18 cellular contexts compared by ENCODE assay signal in the genomic region with DNA sequence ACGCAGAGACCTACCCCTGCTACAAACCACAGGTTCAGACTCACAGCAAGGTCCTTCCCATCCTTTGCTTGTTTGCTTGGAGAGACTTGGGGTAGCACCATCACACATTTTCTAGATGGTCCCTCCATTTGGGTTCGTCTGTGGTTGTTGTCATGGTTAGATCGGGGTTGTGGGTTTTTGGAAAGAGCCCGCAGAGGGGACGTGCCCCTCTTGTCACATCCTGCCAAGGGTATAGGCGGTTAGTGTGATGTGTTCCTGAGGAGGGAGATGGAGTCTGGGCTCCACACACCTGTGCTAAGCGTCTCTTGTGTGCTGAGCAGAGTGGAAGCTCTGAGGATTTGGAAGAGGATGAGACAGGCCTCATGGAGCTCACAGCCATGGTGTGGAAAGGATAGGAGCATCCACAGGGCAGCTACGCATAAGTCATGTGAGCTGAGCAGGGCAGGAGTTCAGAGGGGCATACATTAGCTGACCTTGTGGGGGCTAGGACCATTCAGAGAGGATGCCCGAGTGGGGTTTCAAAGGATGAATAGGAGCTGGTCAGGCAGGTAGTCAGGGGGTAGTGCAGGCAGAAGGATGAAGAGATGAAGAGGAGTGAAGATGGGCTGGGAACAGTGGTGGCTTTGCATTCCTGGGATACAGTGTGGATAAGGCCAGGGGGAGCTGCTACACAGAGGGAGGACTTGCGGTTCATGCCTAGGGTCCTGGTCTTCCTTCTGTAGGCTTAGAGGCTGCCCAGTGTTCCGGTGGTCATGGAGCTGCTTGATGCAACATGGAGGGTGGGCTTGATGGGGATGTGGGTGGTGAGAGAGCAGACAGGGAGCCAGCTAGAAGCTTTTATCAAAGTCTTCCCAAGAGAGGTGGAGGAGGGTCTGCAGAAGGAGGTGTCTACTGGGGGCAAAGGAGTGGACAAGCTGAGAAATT.
DNase-seq lines count a peak whose midpoint lies in the region; ATAC-seq and TF ChIP-seq lines count a peak whose summit lies in the region.
"Had no signal": no experiment of that assay in that cellular context is flagged by ENCODE, and none has a peak within 500 bp of the region (broad histone marks: within the 10 kb centered on the region; RNA-seq: fewer than 3 reads in every experiment).

No MANE protein-coding gene starts in this region.

- TF ChIP-seq RAD21 in SK-N-SH (IDR thresholded peaks at IDR 0.05; ENCODE audit: low read length), result no peak

- H3K36me3 ChIP-seq in SK-N-SH (replicated peaks in 1 of 2; ENCODE audit: control insufficient read depth in 1 of 2, insufficient read depth in 2 of 2, low read length in 1 of 2), result no peaks in the 10 kb centered on the region

- CTCF ChIA-PET in SK-N-SH (lab: Yijun Ruan, JAX), result no interaction called here

- TF ChIP-seq EP300 in SK-N-SH (IDR thresholded peaks at IDR 0.05; ENCODE audit: borderline replicate concordance in 1 of 2, low read depth in 1 of 2, low read length in 1 of 2), result no peak

- H3K36me3 Mint-ChIP-seq in neural crest cell (ENCODE audit: low read depth), result no peaks in the 10 kb centered on the region
- no peaks in the 10 kb centered on the region for H3K36me3 Mint-ChIP-seq in type B pancreatic cell
- H3K36me3 Mint-ChIP-seq: CD4-positive, CD25-positive, alpha-beta regulatory T cell had no signal

- H3K4me1 ChIP-seq in SK-N-SH (ENCODE audit: control insufficient read depth in 1 of 2, insufficient read depth in 2 of 2, low read depth in 1 of 2, low read length in 1 of 2), result peaks cover 0 to 6% of the 10 kb centered on the region in 2 experiments; a peak in 1 of 4 replicates
- H3K4me1 ChIP-seq: Caco-2 had no signal

- H3K27ac Mint-ChIP-seq in neural crest cell (ENCODE audit: unreplicated experiment) (peak overlapping the region; percentile 85), type B pancreatic cell (peak overlapping the region; percentile 21)
- H3K27ac Mint-ChIP-seq: CD4-positive, CD25-positive, alpha-beta regulatory T cell had no signal

- no peaks in the 10 kb centered on the region for H3K79me2 ChIP-seq in SK-N-SH (ENCODE audit: insufficient read depth)

- DNase-seq in Jurkat, Clone E6-1 (ENCODE audit: low read depth, low spot score), result peak; percentile 73
- peak; percentile 32 for DNase-seq in ecto neural progenitor cell (ENCODE audit: low spot score)
- no peak for DNase-seq in neural crest cell (ENCODE audit: low read depth, low spot score)
- DNase-seq in type B pancreatic cell (ENCODE audit: extremely low spot score, unreplicated experiment), result peak; percentile 49
- no peak for DNase-seq in SK-N-SH
- DNase-seq: Caco-2; CD4-positive, CD25-positive, alpha-beta regulatory T cell; IMR-90; NCI-H1105; NCI-H187; NCI-H345; NCI-H69; NK-92 treated with Interleukin-12 subunit alpha and Interleukin-12 subunit beta, amount 100 ng/mL, for 24 hours; OCI-M1; RPMI8226 had no signal

- TF ChIP-seq CTCF in neural crest cell (conservative IDR thresholded peaks at IDR 0.05), result no peak
- TF ChIP-seq CTCF in type B pancreatic cell (conservative IDR thresholded peaks at IDR 0.05), result no peak
- no peak for TF ChIP-seq CTCF in SK-N-SH (IDR thresholded peaks at IDR 0.05)

- no peak overlapping the region for H3K4me2 ChIP-seq in SK-N-SH

- H3K27me3 Mint-ChIP-seq in neural crest cell (ENCODE audit: low read depth) (no peaks in the 10 kb centered on the region), type B pancreatic cell (peaks cover 8% of the 10 kb centered on the region)
- H3K27me3 Mint-ChIP-seq: CD4-positive, CD25-positive, alpha-beta regulatory T cell had no signal

- H3K9me2 ChIP-seq in SK-N-SH, result no peaks in the 10 kb centered on the region

- H3K9me3 Mint-ChIP-seq in neural crest cell (no peaks in the 10 kb centered on the region), type B pancreatic cell (no peaks in the 10 kb centered on the region)

- no peaks in the 10 kb centered on the region for H3F3A ChIP-seq in SK-N-SH (replicated peaks; ENCODE audit: insufficient read depth)

- no peak overlapping the region for H3K27ac ChIP-seq in SK-N-SH (ENCODE audit: low read depth in 2 of 2, low read length in 1 of 2)

- POLR2A ChIA-PET in SK-N-SH (lab: Yijun Ruan, JAX), result interaction anchor here (0.6 kb wide), 1 partner anchor 154 kb away, joined by 3 read pairs; no protein-coding TSS in a partner anchor

- 37% methylated on average over 10 of the region's 11 CpGs for WGBS in SK-N-SH (ENCODE audit: low lambda C conversion rate)

- no peaks in the 10 kb centered on the region for H4K20me1 ChIP-seq in SK-N-SH (ENCODE audit: insufficient read depth)

- no peak overlapping the region for H2AFZ ChIP-seq in SK-N-SH (ENCODE audit: low read depth)

- H3K4me3 Mint-ChIP-seq in neural crest cell, result no peak overlapping the region
- H3K4me3 Mint-ChIP-seq in type B pancreatic cell, result no peak overlapping the region
- H3K4me3 Mint-ChIP-seq: CD4-positive, CD25-positive, alpha-beta regulatory T cell had no signal

- no peaks in the 10 kb centered on the region for H3K9me3 ChIP-seq in SK-N-SH
- H3K9me3 ChIP-seq: Caco-2 had no signal

- H3K27me3 ChIP-seq in SK-N-SH (ENCODE audit: insufficient read depth), result no peaks in the 10 kb centered on the region; the same call in 1 of the 2 replicates

- H3K4me3 ChIP-seq in Jurkat, Clone E6-1 (ENCODE audit: low read length), result no peak overlapping the region
- H3K4me3 ChIP-seq in SK-N-SH (ENCODE audit: low read depth in 2 of 2, low read length in 1 of 2), result no peak overlapping the region

- no peak for ATAC-seq in GM19351 (IDR thresholded peaks at IDR 0.05; ENCODE audit: unreplicated experiment)
- ATAC-seq in GM19467 (IDR thresholded peaks at IDR 0.05; ENCODE audit: unreplicated experiment), result no peak
- ATAC-seq: HCT116 had no signal

- no peak overlapping the region for H3K9ac ChIP-seq in SK-N-SH

- H3K4me1 Mint-ChIP-seq in neural crest cell (peaks cover 42% of the 10 kb centered on the region), type B pancreatic cell (ENCODE audit: unreplicated experiment) (peaks cover 16% of the 10 kb centered on the region)
- H3K4me1 Mint-ChIP-seq: CD4-positive, CD25-positive, alpha-beta regulatory T cell had no signal

TF ChIP-seq in SK-N-SH, 30 proteins besides CTCF, POLR2A, EP300 and RAD21 (continues in another document):
- TF ChIP-seq FOXM1 (IDR thresholded peaks at IDR 0.05; ENCODE audit: low read depth), result no peak
- TF ChIP-seq RCOR1 (IDR thresholded peaks at IDR 0.05; ENCODE audit: low read length), result no peak
- no peak for TF ChIP-seq SIN3A (IDR thresholded peaks at IDR 0.05; ENCODE audit: borderline replicate concordance, low read depth, low read length)
- TF ChIP-seq, protein P1, sequence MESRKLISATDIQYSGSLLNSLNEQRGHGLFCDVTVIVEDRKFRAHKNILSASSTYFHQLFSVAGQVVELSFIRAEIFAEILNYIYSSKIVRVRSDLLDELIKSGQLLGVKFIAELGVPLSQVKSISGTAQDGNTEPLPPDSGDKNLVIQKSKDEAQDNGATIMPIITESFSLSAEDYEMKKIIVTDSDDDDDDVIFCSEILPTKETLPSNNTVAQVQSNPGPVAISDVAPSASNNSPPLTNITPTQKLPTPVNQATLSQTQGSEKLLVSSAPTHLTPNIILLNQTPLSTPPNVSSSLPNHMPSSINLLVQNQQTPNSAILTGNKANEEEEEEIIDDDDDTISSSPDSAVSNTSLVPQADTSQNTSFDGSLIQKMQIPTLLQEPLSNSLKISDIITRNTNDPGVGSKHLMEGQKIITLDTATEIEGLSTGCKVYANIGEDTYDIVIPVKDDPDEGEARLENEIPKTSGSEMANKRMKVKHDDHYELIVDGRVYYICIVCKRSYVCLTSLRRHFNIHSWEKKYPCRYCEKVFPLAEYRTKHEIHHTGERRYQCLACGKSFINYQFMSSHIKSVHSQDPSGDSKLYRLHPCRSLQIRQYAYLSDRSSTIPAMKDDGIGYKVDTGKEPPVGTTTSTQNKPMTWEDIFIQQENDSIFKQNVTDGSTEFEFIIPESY (IDR thresholded peaks at IDR 0.05; ENCODE audit: borderline replicate concordance, low read depth), result no peak
- TF ChIP-seq GATA2 (CRISPR knock-in tag; IDR thresholded peaks at IDR 0.05), result no peak
- no peak for TF ChIP-seq ELF1 (IDR thresholded peaks at IDR 0.05)
- TF ChIP-seq NRF1 (IDR thresholded peaks at IDR 0.05; ENCODE audit: low read depth, low read length), result no peak
- TF ChIP-seq, protein P2, sequence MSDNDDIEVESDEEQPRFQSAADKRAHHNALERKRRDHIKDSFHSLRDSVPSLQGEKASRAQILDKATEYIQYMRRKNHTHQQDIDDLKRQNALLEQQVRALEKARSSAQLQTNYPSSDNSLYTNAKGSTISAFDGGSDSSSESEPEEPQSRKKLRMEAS (IDR thresholded peaks at IDR 0.05; ENCODE audit: low read depth), result no peak
- TF ChIP-seq, protein P3, sequence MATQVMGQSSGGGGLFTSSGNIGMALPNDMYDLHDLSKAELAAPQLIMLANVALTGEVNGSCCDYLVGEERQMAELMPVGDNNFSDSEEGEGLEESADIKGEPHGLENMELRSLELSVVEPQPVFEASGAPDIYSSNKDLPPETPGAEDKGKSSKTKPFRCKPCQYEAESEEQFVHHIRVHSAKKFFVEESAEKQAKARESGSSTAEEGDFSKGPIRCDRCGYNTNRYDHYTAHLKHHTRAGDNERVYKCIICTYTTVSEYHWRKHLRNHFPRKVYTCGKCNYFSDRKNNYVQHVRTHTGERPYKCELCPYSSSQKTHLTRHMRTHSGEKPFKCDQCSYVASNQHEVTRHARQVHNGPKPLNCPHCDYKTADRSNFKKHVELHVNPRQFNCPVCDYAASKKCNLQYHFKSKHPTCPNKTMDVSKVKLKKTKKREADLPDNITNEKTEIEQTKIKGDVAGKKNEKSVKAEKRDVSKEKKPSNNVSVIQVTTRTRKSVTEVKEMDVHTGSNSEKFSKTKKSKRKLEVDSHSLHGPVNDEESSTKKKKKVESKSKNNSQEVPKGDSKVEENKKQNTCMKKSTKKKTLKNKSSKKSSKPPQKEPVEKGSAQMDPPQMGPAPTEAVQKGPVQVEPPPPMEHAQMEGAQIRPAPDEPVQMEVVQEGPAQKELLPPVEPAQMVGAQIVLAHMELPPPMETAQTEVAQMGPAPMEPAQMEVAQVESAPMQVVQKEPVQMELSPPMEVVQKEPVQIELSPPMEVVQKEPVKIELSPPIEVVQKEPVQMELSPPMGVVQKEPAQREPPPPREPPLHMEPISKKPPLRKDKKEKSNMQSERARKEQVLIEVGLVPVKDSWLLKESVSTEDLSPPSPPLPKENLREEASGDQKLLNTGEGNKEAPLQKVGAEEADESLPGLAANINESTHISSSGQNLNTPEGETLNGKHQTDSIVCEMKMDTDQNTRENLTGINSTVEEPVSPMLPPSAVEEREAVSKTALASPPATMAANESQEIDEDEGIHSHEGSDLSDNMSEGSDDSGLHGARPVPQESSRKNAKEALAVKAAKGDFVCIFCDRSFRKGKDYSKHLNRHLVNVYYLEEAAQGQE (IDR thresholded peaks at IDR 0.05; ENCODE audit: low read depth, low read length), result no peak
- TF ChIP-seq TCF12 (IDR thresholded peaks at IDR 0.05), result no peak
- no peak for TF ChIP-seq EZH2phosphoT487 (IDR thresholded peaks at IDR 0.05; ENCODE audit: borderline replicate concordance, low read depth)
- TF ChIP-seq FOSL2 (IDR thresholded peaks at IDR 0.05; ENCODE audit: borderline replicate concordance, low read depth), result no peak
- TF ChIP-seq MXI1 (IDR thresholded peaks at IDR 0.05; ENCODE audit: low read depth, low read length), result no peak
- TF ChIP-seq NFIC (IDR thresholded peaks at IDR 0.05; ENCODE audit: borderline replicate concordance), result no peak
- TF ChIP-seq JUND (IDR thresholded peaks at IDR 0.05), result no peak

Comparison
In these comparisons a context has a peak if more than half of its experiments do, and no peak if none do; other contexts are left out.
1. DNase-seq: peak in Jurkat, Clone E6-1 (single experiment), ecto neural progenitor cell (single experiment) and type B pancreatic cell (single experiment); none in neural crest cell (single experiment) and SK-N-SH (single experiment).